In the genomic region with DNA sequence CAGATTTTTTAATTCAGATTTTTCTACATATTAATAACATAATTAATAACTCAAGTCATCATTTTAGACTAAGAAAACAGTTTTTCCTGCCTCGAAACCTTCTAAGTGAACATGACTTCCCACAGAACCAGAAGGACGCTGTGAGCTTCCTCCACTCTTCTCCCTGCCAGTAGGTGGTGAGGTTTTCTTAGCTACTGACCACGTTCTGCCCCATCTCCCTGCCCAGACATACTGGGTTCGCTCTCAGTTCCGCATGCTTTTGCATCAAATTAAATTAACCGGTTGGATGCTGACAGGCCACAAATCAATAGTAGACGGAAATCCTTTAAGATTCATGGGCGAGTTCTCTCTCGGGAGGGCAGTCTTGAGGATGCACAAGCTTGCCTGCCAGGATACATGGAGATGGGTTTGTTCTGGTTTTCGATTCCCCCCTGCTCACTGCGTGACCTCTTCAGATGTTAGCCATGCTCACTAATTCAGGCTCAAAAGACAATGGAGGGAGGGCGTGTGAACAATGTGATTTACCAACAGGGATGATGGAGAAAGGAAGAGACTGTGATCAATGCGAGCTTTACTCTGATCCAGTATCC, we compare ENCODE assay signal across 9 cellular contexts.
DNase-seq lines count a peak whose midpoint lies in the region; ATAC-seq and TF ChIP-seq lines count a peak whose summit lies in the region.
"Had no signal": no experiment of that assay in that cellular context is flagged by ENCODE, and none has a peak within 500 bp of the region (broad histone marks: within the 10 kb centered on the region; RNA-seq: fewer than 3 reads in every experiment).

No MANE protein-coding gene starts in this region.

- H3K9me2 ChIP-seq in OCI-LY7 (ENCODE audit: insufficient read depth, low read length), result no peaks in the 10 kb centered on the region

- no peaks in the 10 kb centered on the region for H4K20me1 ChIP-seq in OCI-LY7 (ENCODE audit: insufficient read depth, low read length)

- no peak overlapping the region for H3K4me3 ChIP-seq in AG10803 (ENCODE audit: low read length)
- no peak overlapping the region for H3K4me3 ChIP-seq in OCI-LY7 (ENCODE audit: low read depth, low read length, poor library complexity, severe bottlenecking)

- no peak overlapping the region for H3K4me2 ChIP-seq in OCI-LY7 (ENCODE audit: low read length)

- no peak overlapping the region for H2AFZ ChIP-seq in OCI-LY7 (ENCODE audit: low read length)

- H3K27me3 Mint-ChIP-seq in activated T-helper 17 cell treated with anti-CD3 and anti-CD28 coated beads, Interleukin-2, amount 50 U/mL, for 72 hours, result peaks cover 16% of the 10 kb centered on the region
- H3K27me3 Mint-ChIP-seq: IgD-negative memory B cell had no signal

- H3K36me3 ChIP-seq in OCI-LY7 (ENCODE audit: insufficient read depth, low read length), result no peaks in the 10 kb centered on the region

- H3K4me1 ChIP-seq in OCI-LY7 (ENCODE audit: insufficient read depth, low read length, poor library complexity, severe bottlenecking), result no peaks in the 10 kb centered on the region

- no peak overlapping the region for H3K27ac Mint-ChIP-seq in activated T-helper 17 cell treated with anti-CD3 and anti-CD28 coated beads, Interleukin-2, amount 50 U/mL, for 72 hours
- H3K27ac Mint-ChIP-seq: IgD-negative memory B cell had no signal

- CTCF ChIA-PET in OCI-LY7 (lab: Charles Lee; ENCODE audit: unreplicated experiment), result no interaction called here

- no peak overlapping the region for H3K27ac ChIP-seq in OCI-LY7 (ENCODE audit: low read depth, low read length, poor library complexity, severe bottlenecking)

- H3K79me2 ChIP-seq in OCI-LY7 (ENCODE audit: insufficient read depth, low read depth, low read length), result no peaks in the 10 kb centered on the region

- H3K9me3 ChIP-seq in OCI-LY7 (ENCODE audit: low read length), result no peaks in the 10 kb centered on the region

- no peaks in the 10 kb centered on the region for H3K9me3 Mint-ChIP-seq in activated T-helper 17 cell treated with anti-CD3 and anti-CD28 coated beads, Interleukin-2, amount 50 U/mL, for 72 hours

- no TSS peak for BruUV-seq in OCI-LY7 (replicated peaks; lab: Mats Ljungman, UMichigan)

- peak; percentile 30; the same call in 1 of the 2 replicates for TF ChIP-seq CTCF in AG10803 (conservative IDR thresholded peaks at IDR 0.05; ENCODE audit: low read length)
- TF ChIP-seq CTCF in OCI-LY7 (conservative IDR thresholded peaks at IDR 0.05; ENCODE audit: low read length), result peak; percentile 58
- no peak for TF ChIP-seq CTCF in GM20000 (IDR thresholded peaks at IDR 0.05; ENCODE audit: extremely low read depth, missing control alignments)

- H3K4me1 Mint-ChIP-seq in activated T-helper 17 cell treated with anti-CD3 and anti-CD28 coated beads, Interleukin-2, amount 50 U/mL, for 72 hours, result no peaks in the 10 kb centered on the region

- peak; percentile 15 for DNase-seq in AG10803 (ENCODE audit: low read depth)
- peak; percentile 18 for DNase-seq in OCI-LY7 (ENCODE audit: low spot score)
- DNase-seq in inferior parietal cortex (ENCODE audit: extremely low spot score), result peak; percentile 18
- no peak for DNase-seq in AML-193 (lab: John Stamatoyannopoulos, UW)
- no peak for DNase-seq in NK-92 (lab: John Stamatoyannopoulos, UW; ENCODE audit: unreplicated experiment)
- no peak for DNase-seq in GM20000 (ENCODE audit: low spot score)

- intact Hi-C loops in OCI-LY7 (cut with micrococcal nuclease; ENCODE audit: unreplicated experiment), result loop anchor here (1.0 to 10.0 kb wide), 3 partner anchors 150 to 461 kb away; no protein-coding TSS in a partner anchor

- no peak overlapping the region for H3K4me3 Mint-ChIP-seq in activated T-helper 17 cell treated with anti-CD3 and anti-CD28 coated beads, Interleukin-2, amount 50 U/mL, for 72 hours
- H3K4me3 Mint-ChIP-seq: IgD-negative memory B cell had no signal

- POLR2A ChIA-PET in OCI-LY7 (lab: Charles Lee), result no interaction called here

- H3K36me3 Mint-ChIP-seq in activated T-helper 17 cell treated with anti-CD3 and anti-CD28 coated beads, Interleukin-2, amount 50 U/mL, for 72 hours (ENCODE audit: low read depth), result no peaks in the 10 kb centered on the region
- H3K36me3 Mint-ChIP-seq: IgD-negative memory B cell had no signal

- ATAC-seq in GM19463 (IDR thresholded peaks at IDR 0.05; ENCODE audit: unreplicated experiment), result peak; percentile 67
- no peak for ATAC-seq in activated T-helper 17 cell treated with anti-CD3 and anti-CD28 coated beads, Interleukin-2, amount 50 U/mL, for 72 hours (replicated peaks)

Comparison
In these comparisons a context has a peak if more than half of its experiments do, and no peak if none do; other contexts are left out.
1. DNase-seq: peak in AG10803 (single experiment), OCI-LY7 (single experiment) and inferior parietal cortex (single experiment); none in AML-193 (0 of 2), NK-92 (single experiment) and GM20000 (single experiment).